ENCODE assay signal across 2 cellular contexts in the genomic region with DNA sequence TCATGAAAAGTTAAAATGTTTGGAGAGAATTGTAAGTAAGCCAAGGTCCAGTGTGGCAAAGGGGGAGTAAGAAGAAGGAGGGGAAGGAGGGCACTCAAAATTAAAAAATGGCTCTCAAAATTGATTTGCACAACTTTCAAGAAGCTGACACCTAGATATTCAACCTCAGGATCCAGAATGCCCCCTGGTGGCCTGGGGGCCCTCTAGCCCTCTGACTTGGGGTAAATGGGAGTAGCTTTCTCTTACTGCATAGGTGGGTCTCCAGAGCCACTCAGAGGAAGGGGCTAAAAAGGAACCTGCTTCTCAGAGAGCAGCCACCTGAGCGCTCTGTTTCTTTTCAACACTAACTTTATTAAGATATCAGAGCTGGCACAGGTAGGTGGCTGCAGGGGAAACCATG.
TF ChIP-seq lines count a peak whose summit lies in the region.

No MANE protein-coding gene starts in this region.

TF ChIP-seq in HepG2, 621 proteins besides CTCF, POLR2A, EP300 and RAD21 (continued from another document):
- TF ChIP-seq, protein P1, sequence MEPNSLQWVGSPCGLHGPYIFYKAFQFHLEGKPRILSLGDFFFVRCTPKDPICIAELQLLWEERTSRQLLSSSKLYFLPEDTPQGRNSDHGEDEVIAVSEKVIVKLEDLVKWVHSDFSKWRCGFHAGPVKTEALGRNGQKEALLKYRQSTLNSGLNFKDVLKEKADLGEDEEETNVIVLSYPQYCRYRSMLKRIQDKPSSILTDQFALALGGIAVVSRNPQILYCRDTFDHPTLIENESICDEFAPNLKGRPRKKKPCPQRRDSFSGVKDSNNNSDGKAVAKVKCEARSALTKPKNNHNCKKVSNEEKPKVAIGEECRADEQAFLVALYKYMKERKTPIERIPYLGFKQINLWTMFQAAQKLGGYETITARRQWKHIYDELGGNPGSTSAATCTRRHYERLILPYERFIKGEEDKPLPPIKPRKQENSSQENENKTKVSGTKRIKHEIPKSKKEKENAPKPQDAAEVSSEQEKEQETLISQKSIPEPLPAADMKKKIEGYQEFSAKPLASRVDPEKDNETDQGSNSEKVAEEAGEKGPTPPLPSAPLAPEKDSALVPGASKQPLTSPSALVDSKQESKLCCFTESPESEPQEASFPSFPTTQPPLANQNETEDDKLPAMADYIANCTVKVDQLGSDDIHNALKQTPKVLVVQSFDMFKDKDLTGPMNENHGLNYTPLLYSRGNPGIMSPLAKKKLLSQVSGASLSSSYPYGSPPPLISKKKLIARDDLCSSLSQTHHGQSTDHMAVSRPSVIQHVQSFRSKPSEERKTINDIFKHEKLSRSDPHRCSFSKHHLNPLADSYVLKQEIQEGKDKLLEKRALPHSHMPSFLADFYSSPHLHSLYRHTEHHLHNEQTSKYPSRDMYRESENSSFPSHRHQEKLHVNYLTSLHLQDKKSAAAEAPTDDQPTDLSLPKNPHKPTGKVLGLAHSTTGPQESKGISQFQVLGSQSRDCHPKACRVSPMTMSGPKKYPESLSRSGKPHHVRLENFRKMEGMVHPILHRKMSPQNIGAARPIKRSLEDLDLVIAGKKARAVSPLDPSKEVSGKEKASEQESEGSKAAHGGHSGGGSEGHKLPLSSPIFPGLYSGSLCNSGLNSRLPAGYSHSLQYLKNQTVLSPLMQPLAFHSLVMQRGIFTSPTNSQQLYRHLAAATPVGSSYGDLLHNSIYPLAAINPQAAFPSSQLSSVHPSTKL (CRISPR knock-in tag; IDR thresholded peaks at IDR 0.05) = no peak
- TF ChIP-seq ZNF777 (CRISPR knock-in tag; IDR thresholded peaks at IDR 0.05) (no peak), MBNL3 (CRISPR knock-in tag; conservative IDR thresholded peaks at IDR 0.05) (no peak), SSRP1 (CRISPR knock-in tag; IDR thresholded peaks at IDR 0.05) (no peak), TCF12 (IDR thresholded peaks at IDR 0.05) (no peak), TCF12 (CRISPR knock-in tag; IDR thresholded peaks at IDR 0.05) (no peak), NFKB2 (CRISPR knock-in tag; IDR thresholded peaks at IDR 0.05; ENCODE audit: borderline replicate concordance) (no peak), XRCC5 (optimal IDR thresholded peaks at IDR 0.05; ENCODE audit: low read length) (no peak), KLF6 (CRISPR knock-in tag; IDR thresholded peaks at IDR 0.05) (no peak), SMARCE1 (IDR thresholded peaks at IDR 0.05; ENCODE audit: borderline replicate concordance) (no peak), PHF21A (CRISPR knock-in tag; IDR thresholded peaks at IDR 0.05) (no peak), ZNF749 (CRISPR knock-in tag; IDR thresholded peaks at IDR 0.05; ENCODE audit: borderline replicate concordance) (no peak)
- TF ChIP-seq, protein P2, sequence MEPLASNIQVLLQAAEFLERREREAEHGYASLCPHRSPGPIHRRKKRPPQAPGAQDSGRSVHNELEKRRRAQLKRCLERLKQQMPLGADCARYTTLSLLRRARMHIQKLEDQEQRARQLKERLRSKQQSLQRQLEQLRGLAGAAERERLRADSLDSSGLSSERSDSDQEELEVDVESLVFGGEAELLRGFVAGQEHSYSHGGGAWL (CRISPR knock-in tag; IDR thresholded peaks at IDR 0.05) = no peak
- TF ChIP-seq, protein P3, sequence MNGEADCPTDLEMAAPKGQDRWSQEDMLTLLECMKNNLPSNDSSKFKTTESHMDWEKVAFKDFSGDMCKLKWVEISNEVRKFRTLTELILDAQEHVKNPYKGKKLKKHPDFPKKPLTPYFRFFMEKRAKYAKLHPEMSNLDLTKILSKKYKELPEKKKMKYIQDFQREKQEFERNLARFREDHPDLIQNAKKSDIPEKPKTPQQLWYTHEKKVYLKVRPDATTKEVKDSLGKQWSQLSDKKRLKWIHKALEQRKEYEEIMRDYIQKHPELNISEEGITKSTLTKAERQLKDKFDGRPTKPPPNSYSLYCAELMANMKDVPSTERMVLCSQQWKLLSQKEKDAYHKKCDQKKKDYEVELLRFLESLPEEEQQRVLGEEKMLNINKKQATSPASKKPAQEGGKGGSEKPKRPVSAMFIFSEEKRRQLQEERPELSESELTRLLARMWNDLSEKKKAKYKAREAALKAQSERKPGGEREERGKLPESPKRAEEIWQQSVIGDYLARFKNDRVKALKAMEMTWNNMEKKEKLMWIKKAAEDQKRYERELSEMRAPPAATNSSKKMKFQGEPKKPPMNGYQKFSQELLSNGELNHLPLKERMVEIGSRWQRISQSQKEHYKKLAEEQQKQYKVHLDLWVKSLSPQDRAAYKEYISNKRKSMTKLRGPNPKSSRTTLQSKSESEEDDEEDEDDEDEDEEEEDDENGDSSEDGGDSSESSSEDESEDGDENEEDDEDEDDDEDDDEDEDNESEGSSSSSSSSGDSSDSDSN (CRISPR knock-in tag; IDR thresholded peaks at IDR 0.05) = no peak

TF ChIP-seq in GM12878, 131 proteins besides CTCF, POLR2A, EP300 and RAD21 (continued from another document):
- no peak for TF ChIP-seq ZNF592 (IDR thresholded peaks at IDR 0.05)
- no peak for TF ChIP-seq SMAD5 (IDR thresholded peaks at IDR 0.05; ENCODE audit: low read depth)
